ENCODE assay signal across 15 cellular contexts in the genomic region with DNA sequence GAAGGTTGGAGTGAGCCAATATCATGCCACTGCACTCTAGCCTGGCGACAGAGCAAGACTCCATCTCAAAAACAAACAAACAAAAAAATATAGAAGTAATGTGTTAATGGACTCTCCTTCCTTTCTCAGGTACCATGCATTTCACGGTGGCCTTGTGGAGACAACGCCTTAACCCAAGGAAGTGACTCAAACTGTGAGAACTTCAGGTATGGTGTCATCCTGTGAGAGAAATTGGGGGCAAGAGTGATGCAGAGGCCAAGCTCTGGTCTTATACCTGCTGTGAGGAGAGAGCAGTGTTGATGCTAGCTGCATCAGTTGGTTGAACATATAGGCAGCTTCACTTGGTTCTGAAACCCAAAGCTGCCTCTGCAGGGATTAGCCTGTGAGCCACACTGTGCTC. TPM values are rescaled to one million over a fixed set of nuclear protein-coding genes. Genes with fewer than 3 reads are reported as not detected.
A peak's percentile ranks its signal among the peaks of the same experiment; 100 is the strongest.
DNase-seq lines count a peak whose midpoint lies in the region; ATAC-seq and TF ChIP-seq lines count a peak whose summit lies in the region.
"Had no signal": no experiment of that assay in that cellular context is flagged by ENCODE, and none has a peak within 500 bp of the region (broad histone marks: within the 10 kb centered on the region; RNA-seq: fewer than 3 reads in every experiment).

No MANE protein-coding gene starts in this region.

- peaks cover 44% of the 10 kb centered on the region for H3K4me1 Mint-ChIP-seq in activated CD4-positive, alpha-beta T cell treated with anti-CD3 and anti-CD28 coated beads, Interleukin-2, amount 10 ng/mL, durations not matched to agents 24 days and 14 days
- peaks cover 53% of the 10 kb centered on the region for H3K4me1 Mint-ChIP-seq in activated naive CD8-positive, alpha-beta T cell treated with anti-CD3 and anti-CD28 coated beads, Interleukin-2, amount 50 U/mL, for 24 hours
- H3K4me1 Mint-ChIP-seq in naive thymus-derived CD4-positive, alpha-beta T cell: peaks cover 38 to 58% (median 47%) of the 10 kb centered on the region in 7 donors

- no TSS peak for BruUV-seq in PC-3 (replicated peaks; lab: Mats Ljungman, UMichigan)

- H4K20me1 ChIP-seq in PC-3 (ENCODE audit: low read length) (peaks cover 12% of the 10 kb centered on the region; the same call in 1 of the 2 replicates), Karpas-422 (ENCODE audit: insufficient read depth, low read depth, low read length) (0 out of 2 replicates have a peak, but pooled peaks cover 10% of the 10 kb centered on the region)

- H2AFZ ChIP-seq in PC-3 (ENCODE audit: low read length) (no peak overlapping the region), Karpas-422 (ENCODE audit: low read length) (no peak overlapping the region)
- H2AFZ ChIP-seq: parathyroid adenoma had no signal

- H3K9me3 ChIP-seq in PC-3 (ENCODE audit: low read length) (no peaks in the 10 kb centered on the region), Karpas-422 (ENCODE audit: low read length) (no peaks in the 10 kb centered on the region)
- no peaks in the 10 kb centered on the region for H3K9me3 ChIP-seq in naive thymus-derived CD4-positive, alpha-beta T cell (ENCODE audit: control insufficient read depth in 2 of 3, low read length in 3 of 3)
- H3K9me3 ChIP-seq: A549 had no signal

- peaks cover 3% of the 10 kb centered on the region for H3K9me3 Mint-ChIP-seq in activated CD4-positive, alpha-beta T cell treated with anti-CD3 and anti-CD28 coated beads, Interleukin-2, amount 10 ng/mL, durations not matched to agents 24 days and 14 days
- H3K9me3 Mint-ChIP-seq in activated naive CD8-positive, alpha-beta T cell treated with anti-CD3 and anti-CD28 coated beads, Interleukin-2, amount 50 U/mL, for 24 hours: no peaks in the 10 kb centered on the region
- no peaks in the 10 kb centered on the region for H3K9me3 Mint-ChIP-seq in naive thymus-derived CD4-positive, alpha-beta T cell

- peak; percentile 65 for DNase-seq in activated CD4-positive, alpha-beta T cell treated with anti-CD3 and anti-CD28 coated beads, Interleukin-2, amount 10 ng/mL, durations not matched to agents 24 days and 14 days
- no peak for DNase-seq in activated CD4-positive, alpha-beta T cell treated with anti-CD3 and anti-CD28 coated beads, Interleukin-2, amount 50 U/mL, for 48 hours
- DNase-seq in PC-3 (peak; percentile 72), Karpas-422 (no peak), G401 (ENCODE audit: low spot score) (no peak)
- DNase-seq in activated naive CD8-positive, alpha-beta T cell treated with anti-CD3 and anti-CD28 coated beads, Interleukin-2, amount 50 U/mL, for 24 hours: no peak
- no peak for DNase-seq in naive thymus-derived CD4-positive, alpha-beta T cell
- DNase-seq: dermis blood vessel endothelial cell; GOT3; NCI-H1694 treated with DMSO at 0.1 percent for 48 hours; stimulated activated naive CD4-positive, alpha-beta T cell treated with Interleukin-2 at 50 U/mL for 16 hours had no signal

- no peaks in the 10 kb centered on the region for H3K9me2 ChIP-seq in PC-3 (replicated peaks; ENCODE audit: low read length)
- H3K9me2 ChIP-seq in Karpas-422 (replicated peaks; ENCODE audit: insufficient read depth, low read length): no peaks in the 10 kb centered on the region

- CTCF ChIA-PET in PC-3 (lab: Charles Lee): no interaction called here
- CTCF ChIA-PET in naive thymus-derived CD4-positive, alpha-beta T cell (lab: Charles Lee): no interaction called here

- no peak overlapping the region for H3K4me3 ChIP-seq in PC-3 (ENCODE audit: low read length)
- no peak overlapping the region for H3K4me3 ChIP-seq in naive thymus-derived CD4-positive, alpha-beta T cell (ENCODE audit: low read length)
- H3K4me3 ChIP-seq in Karpas-422 (ENCODE audit: low read length): no peak overlapping the region
- H3K4me3 ChIP-seq: A549, skin epidermis had no signal

- no peak overlapping the region for H3K9ac ChIP-seq in PC-3 (ENCODE audit: low read length)
- H3K9ac ChIP-seq in Karpas-422 (ENCODE audit: low read length): no peak overlapping the region
- H3K9ac ChIP-seq: parathyroid adenoma had no signal

- peaks cover 27% of the 10 kb centered on the region for H3K36me3 ChIP-seq in PC-3 (ENCODE audit: low read depth, low read length)
- H3K36me3 ChIP-seq in naive thymus-derived CD4-positive, alpha-beta T cell (ENCODE audit: control insufficient read depth in 2 of 3, insufficient read depth in 3 of 3, low read length in 3 of 3): peaks cover 0 to 23% (median 6%) of the 10 kb centered on the region in 3 experiments
- H3K36me3 ChIP-seq in Karpas-422 (ENCODE audit: insufficient read depth, low read length): peaks cover 38% of the 10 kb centered on the region

- H3K27me3 ChIP-seq in PC-3 (ENCODE audit: low read length) (no peaks in the 10 kb centered on the region), Karpas-422 (ENCODE audit: low read length) (no peaks in the 10 kb centered on the region)
- no peaks in the 10 kb centered on the region for H3K27me3 ChIP-seq in naive thymus-derived CD4-positive, alpha-beta T cell (ENCODE audit: control insufficient read depth in 2 of 2, insufficient read depth in 2 of 2, low read length in 2 of 2)

- no peak overlapping the region for H3K27ac Mint-ChIP-seq in activated CD4-positive, alpha-beta T cell treated with anti-CD3 and anti-CD28 coated beads, Interleukin-2, amount 10 ng/mL, durations not matched to agents 24 days and 14 days
- H3K27ac Mint-ChIP-seq in activated naive CD8-positive, alpha-beta T cell treated with anti-CD3 and anti-CD28 coated beads, Interleukin-2, amount 50 U/mL, for 24 hours: peak overlapping the region; percentile 56
- H3K27ac Mint-ChIP-seq in naive thymus-derived CD4-positive, alpha-beta T cell: peak overlapping the region in 2 of 9 donors; percentile 10 to 82

- H3K4me2 ChIP-seq in PC-3 (ENCODE audit: low read length): peak overlapping the region; percentile 22
- H3K4me2 ChIP-seq in Karpas-422 (ENCODE audit: low read depth, low read length, poor library complexity, severe bottlenecking): no peak overlapping the region
- H3K4me2 ChIP-seq: A549 had no signal

- TF ChIP-seq CTCF in PC-3 (conservative IDR thresholded peaks at IDR 0.05; ENCODE audit: low read depth, low read length): no peak

- in situ Hi-C loops in G401 (cut with HindIII; ENCODE audit: low sequenced_read_pairs): no loop called here

- ATAC-seq in PC-3 (peak; percentile 73), HG03097 (IDR thresholded peaks at IDR 0.05; ENCODE audit: low FRiP score, unreplicated experiment) (no peak)
- peak; percentile 60 for ATAC-seq in activated naive CD8-positive, alpha-beta T cell treated with anti-CD3 and anti-CD28 coated beads, Interleukin-2, amount 50 U/mL, for 24 hours
- ATAC-seq in naive thymus-derived CD4-positive, alpha-beta T cell: peak; percentile 36

- intact Hi-C loops in activated CD4-positive, alpha-beta T cell treated with anti-CD3 and anti-CD28 coated beads, Interleukin-2, amount 10 ng/mL, durations not matched to agents 24 days and 14 days (cut with micrococcal nuclease): loop anchor here (10.0 kb wide), 1 partner anchor 1884 kb away; no protein-coding TSS in a partner anchor
- intact Hi-C loops in PC-3 (cut with micrococcal nuclease): loop anchor here (10.0 kb wide), 1 partner anchor 46 kb away; no protein-coding TSS in a partner anchor
- intact Hi-C loops in naive thymus-derived CD4-positive, alpha-beta T cell (cut with micrococcal nuclease): no loop called here

- H3F3A ChIP-seq in PC-3 (ENCODE audit: low read length, unreplicated experiment): no peaks in the 10 kb centered on the region

- H3K79me2 ChIP-seq in PC-3 (ENCODE audit: low read length): peaks cover 85% of the 10 kb centered on the region
- peaks cover 74% of the 10 kb centered on the region for H3K79me2 ChIP-seq in Karpas-422 (ENCODE audit: low read length)

- H3K27ac ChIP-seq in PC-3 (ENCODE audit: low read length) (peak overlapping the region; percentile 48), Karpas-422 (ENCODE audit: low read length) (no peak overlapping the region)
- H3K27ac ChIP-seq in naive thymus-derived CD4-positive, alpha-beta T cell (ENCODE audit: low read depth, low read length): no peak overlapping the region
- H3K27ac ChIP-seq: A549, parathyroid adenoma had no signal

- POLR2A ChIA-PET in PC-3 (lab: Charles Lee; ENCODE audit: unreplicated experiment): no interaction called here
- POLR2A ChIA-PET in naive thymus-derived CD4-positive, alpha-beta T cell (lab: Charles Lee): no interaction called here

- H3K27me3 Mint-ChIP-seq in activated CD4-positive, alpha-beta T cell treated with anti-CD3 and anti-CD28 coated beads, Interleukin-2, amount 10 ng/mL, durations not matched to agents 24 days and 14 days: no peaks in the 10 kb centered on the region
- no peaks in the 10 kb centered on the region for H3K27me3 Mint-ChIP-seq in activated naive CD8-positive, alpha-beta T cell treated with anti-CD3 and anti-CD28 coated beads, Interleukin-2, amount 50 U/mL, for 24 hours
- no peaks in the 10 kb centered on the region for H3K27me3 Mint-ChIP-seq in naive thymus-derived CD4-positive, alpha-beta T cell

- H3K4me1 ChIP-seq in PC-3 (ENCODE audit: insufficient read depth, low read length): peaks cover 30% of the 10 kb centered on the region
- H3K4me1 ChIP-seq in naive thymus-derived CD4-positive, alpha-beta T cell (ENCODE audit: control insufficient read depth in 2 of 2, insufficient read depth in 2 of 2, low read length in 2 of 2): peaks cover 17 to 45% of the 10 kb centered on the region in 2 donors
- peaks cover 20% of the 10 kb centered on the region for H3K4me1 ChIP-seq in Karpas-422 (ENCODE audit: low read length)

- no peak overlapping the region for H3K4me3 Mint-ChIP-seq in activated CD4-positive, alpha-beta T cell treated with anti-CD3 and anti-CD28 coated beads, Interleukin-2, amount 10 ng/mL, durations not matched to agents 24 days and 14 days
- H3K4me3 Mint-ChIP-seq in activated naive CD8-positive, alpha-beta T cell treated with anti-CD3 and anti-CD28 coated beads, Interleukin-2, amount 50 U/mL, for 24 hours: no peak overlapping the region
- H3K4me3 Mint-ChIP-seq in naive thymus-derived CD4-positive, alpha-beta T cell: no peak overlapping the region

- H3K36me3 Mint-ChIP-seq in activated CD4-positive, alpha-beta T cell treated with anti-CD3 and anti-CD28 coated beads, Interleukin-2, amount 10 ng/mL, durations not matched to agents 24 days and 14 days (ENCODE audit: low read depth): peaks cover 55% of the 10 kb centered on the region
- H3K36me3 Mint-ChIP-seq in activated naive CD8-positive, alpha-beta T cell treated with anti-CD3 and anti-CD28 coated beads, Interleukin-2, amount 50 U/mL, for 24 hours (ENCODE audit: low read depth): peaks cover 47% of the 10 kb centered on the region
- peaks cover 5 to 33% (median 26%) of the 10 kb centered on the region in 5 donors for H3K36me3 Mint-ChIP-seq in naive thymus-derived CD4-positive, alpha-beta T cell

RNA-seq across cellular contexts. Expression of gene ITCH, which starts 6.2 kb away (rescaled TPM):
- total RNA-seq in activated CD4-positive, alpha-beta T cell treated with anti-CD3 and anti-CD28 coated beads, Interleukin-2, amount 10 ng/mL, durations not matched to agents 24 days and 14 days: 55.6 and 55.7 TPM in 2 replicates
- total RNA-seq in PC-3 (2014; rRNA removed): 49.4 and 54.8 TPM in 2 replicates
- 10 to 100 TPM; 50.8 to 70.4 (median 60.5) TPM for total RNA-seq in naive thymus-derived CD4-positive, alpha-beta T cell
- 10 to 100 TPM; 14.6 to 21.6 TPM for polyA plus RNA-seq in naive thymus-derived CD4-positive, alpha-beta T cell
- 38.7 and 54.8 TPM in 2 replicates for total RNA-seq in Karpas-422 (2014; rRNA removed; shearing (Covaris generic); ENCODE audit: low replicate concordance)
- 33.2 and 34.8 TPM in 2 replicates for total RNA-seq in G401 (2014; rRNA removed; shearing (Covaris generic))

Comparison
In these comparisons a context has a peak if more than half of its experiments do, and no peak if none do; other contexts are left out.
1. DNase-seq: peak in activated CD4-positive, alpha-beta T cell treated with anti-CD3 and anti-CD28 coated beads, Interleukin-2, amount 10 ng/mL, durations not matched to agents 24 days and 14 days (single experiment) and PC-3 (single experiment); none in activated CD4-positive, alpha-beta T cell treated with anti-CD3 and anti-CD28 coated beads, Interleukin-2, amount 50 U/mL, for 48 hours (0 of 2), activated naive CD8-positive, alpha-beta T cell treated with anti-CD3 and anti-CD28 coated beads, Interleukin-2, amount 50 U/mL, for 24 hours (single experiment), naive thymus-derived CD4-positive, alpha-beta T cell (0 of 9), Karpas-422 (single experiment) and G401 (single experiment).
2. intact Hi-C loops: an anchor here in activated CD4-positive, alpha-beta T cell treated with anti-CD3 and anti-CD28 coated beads, Interleukin-2, amount 10 ng/mL, durations not matched to agents 24 days and 14 days (10.0 kb wide) and PC-3 (10.0 kb wide); none called in naive thymus-derived CD4-positive, alpha-beta T cell.